Comparison of ENCODE assay signal across 8 cellular contexts in genomic region chr20:2470432-2471193, GRCh38. TPM values are rescaled to one million over a fixed set of nuclear protein-coding genes. Genes with fewer than 3 reads are reported as not detected.
DNase-seq lines count a peak whose midpoint lies in the region; ATAC-seq, FAIRE-seq and TF ChIP-seq lines count a peak whose summit lies in the region.

Gene SNRPB, minus strand, starts transcription at chr20:2470789. Its CDS starts 99 bp downstream, at chr20:2470690.

- TF ChIP-seq POLR2A in H1 (IDR thresholded peaks at IDR 0.05; ENCODE audit: control extremely low read depth in 1 of 2, low read depth in 2 of 2, low read length in 2 of 2): peak; percentile 95 to 99

- H2AK5ac ChIP-seq in H1 (ENCODE audit: low read depth, low read length): peak within 1 kb of the TSS; percentile 83

- peak within 1 kb of the TSS; percentile 97 to 100 (median 99) for H3K9ac ChIP-seq in H1 (replicated peaks in 1 of 4; ENCODE audit: extremely low read depth in 1 of 4, low read depth in 3 of 4, low read length in 3 of 4)

- H4K91ac ChIP-seq in H1 (replicated peaks; ENCODE audit: insufficient read length, low read length): peak within 1 kb of the TSS; percentile 97

- peaks cover 0 to 7% (median 2%) of the 10 kb centered on the region in 4 experiments; a peak in 3 of 7 replicates for H3K4me1 ChIP-seq in H1 (replicated peaks in 1 of 4; ENCODE audit: control insufficient read depth in 3 of 4, insufficient read depth in 4 of 4, low read length in 3 of 4)

- peaks cover 35 to 50% of the 10 kb centered on the region in 2 experiments for H3K79me2 ChIP-seq in H1 (ENCODE audit: control insufficient read depth in 1 of 2, insufficient read depth in 2 of 2, low read length in 2 of 2)

- TF ChIP-seq RAD21 in H1 (IDR thresholded peaks at IDR 0.05 in 1 of 2, conservative IDR thresholded peaks at IDR 0.05 in 1 of 2; ENCODE audit: low read depth in 2 of 2, low read length in 2 of 2): no peak

- no peaks in the 10 kb centered on the region; the same call in none of the 2 replicates for H3K79me1 ChIP-seq in H1 (ENCODE audit: low read depth, low read length)

- H4K5ac ChIP-seq in H1 (ENCODE audit: insufficient read length, low read depth, low read length): peak within 1 kb of the TSS; percentile 97

- peak within 1 kb of the TSS; percentile 64 for H3K56ac ChIP-seq in H1 (replicated peaks; ENCODE audit: insufficient read length, low read depth, low read length)

- H4K8ac ChIP-seq in H1 (ENCODE audit: extremely low read depth, insufficient read depth, low read length): peak within 1 kb of the TSS; percentile 100

- TF ChIP-seq EP300 in H1 (IDR thresholded peaks at IDR 0.05; ENCODE audit: borderline replicate concordance in 1 of 2, low read depth in 2 of 2, low read length in 2 of 2): peak in 1 of 2 experiments; percentile 62; a peak in 1 of 3 replicates

- H3K4me3 ChIP-seq in H1 (ENCODE audit: extremely low read depth in 1 of 4, insufficient read depth in 2 of 4, low read depth in 3 of 4, low read length in 4 of 4): peak within 1 kb of the TSS; percentile 91 to 99 (median 98)

- peak within 1 kb of the TSS; percentile 90 for H3K18ac ChIP-seq in H1 (ENCODE audit: extremely low read depth, low read length)

- H3K36me3 ChIP-seq in H1 (ENCODE audit: control insufficient read depth in 2 of 4, insufficient read depth in 4 of 4, low read length in 3 of 4): peaks cover 19 to 36% (median 21%) of the 10 kb centered on the region in 4 experiments

- no peaks in the 10 kb centered on the region for H3K27me3 Mint-ChIP-seq in memory B cell

- CTCF ChIA-PET in H1 (lab: Charles Lee; ENCODE audit: partially characterized antibody): interaction anchor here (0.6 to 2.2 kb wide), 6 partner anchors 11 to 520 kb away, joined by 3 to 9 read pairs (median 4); no protein-coding TSS in a partner anchor

- peaks cover 28% of the 10 kb centered on the region for H3K4me1 Mint-ChIP-seq in memory B cell

- peak within 1 kb of the TSS; percentile 27; the same call in 1 of the 2 replicates for H2BK12ac ChIP-seq in H1 (ENCODE audit: low read depth, low read length)

- H3K9me3 Mint-ChIP-seq in memory B cell: no peaks in the 10 kb centered on the region

- peak; percentile 98 for DNase-seq in COLO668 (lab: John Stamatoyannopoulos, UW; ENCODE audit: unreplicated experiment)
- DNase-seq in HT1080 (ENCODE audit: low read depth): peak; percentile 98
- DNase-seq in NOMO-1 treated with DMSO at 0.1 percent for 48 hours (lab: John Stamatoyannopoulos, UW; ENCODE audit: unreplicated experiment): peak; percentile 98
- peak; percentile 93 to 94 for DNase-seq in activated CD8-positive, alpha-beta memory T cell treated with anti-CD3 and anti-CD28 coated beads for 4 hours (ENCODE audit: low read depth in 2 of 2)
- peak; percentile 93 to 96 for DNase-seq in H1 (ENCODE audit: low read depth in 1 of 2, low spot score in 2 of 2)
- DNase-seq in memory B cell (ENCODE audit: low spot score in 2 of 2): peak; percentile 94 to 95
- peak; percentile 92 for DNase-seq in stimulated activated CD8-positive, alpha-beta memory T cell treated with anti-CD3 and anti-CD28 coated beads, Interleukin-12 subunit alpha, Interleukin-12 subunit beta, amount 100 ng/mL, for 24 hours (ENCODE audit: extremely low read depth)

- peak within 1 kb of the TSS; percentile 97 for H2BK5ac ChIP-seq in H1 (ENCODE audit: low read depth, low read length)

- H2BK120ac ChIP-seq in H1 (replicated peaks; ENCODE audit: low read depth, low read length): peak within 1 kb of the TSS; percentile 61

- peaks cover 27 to 30% of the 10 kb centered on the region in 2 experiments for H4K20me1 ChIP-seq in H1 (replicated peaks in 1 of 2; ENCODE audit: control insufficient read depth in 1 of 2, insufficient read depth in 2 of 2, low read length in 2 of 2)

- H3K9me3 ChIP-seq in H1 (ENCODE audit: insufficient read depth in 2 of 2, low read depth in 1 of 2, low read length in 1 of 2): no peaks in the 10 kb centered on the region

- 2% methylated on average over 46 of the region's 52 CpGs; no CpG with 5 or more reads in 1 of the 2 experiments for WGBS in H1 (ENCODE audit: extremely low coverage in 1 of 2, insufficient coverage in 1 of 2, insufficient read length in 1 of 2, insufficient replicate concordance in 2 of 2, low coverage in 1 of 2, low lambda C conversion rate in 2 of 2, missing lambda C conversion rate in 1 of 2), 2 experiments

- ATAC-seq in GM21360 (IDR thresholded peaks at IDR 0.05; ENCODE audit: unreplicated experiment) (peak; percentile 95), memory B cell (ENCODE audit: low read depth) (peak; percentile 91)

- H2BK20ac ChIP-seq in H1 (ENCODE audit: low read length): no peak within 1 kb of the TSS

- peak within 1 kb of the TSS; percentile 51; the same call in 1 of the 2 replicates for H2AFZ ChIP-seq in H1 (ENCODE audit: low read length)

- peak within 1 kb of the TSS; percentile 90 for H3K4ac ChIP-seq in H1 (replicated peaks; ENCODE audit: insufficient read length, low read depth, low read length)

- H3K27ac ChIP-seq in H1 (ENCODE audit: low read depth, low read length): peak within 1 kb of the TSS; percentile 98

- H3K4me3 Mint-ChIP-seq in memory B cell: peak within 1 kb of the TSS; percentile 99

- H2BK15ac ChIP-seq in H1 (ENCODE audit: low read length): no peak within 1 kb of the TSS

- peak; percentile 97 for FAIRE-seq in H1 (lab: Jason Lieb, UNC)

- peak within 1 kb of the TSS; percentile 80 to 86 for H3K4me2 ChIP-seq in H1 (ENCODE audit: insufficient read depth in 1 of 2, low read depth in 2 of 2, low read length in 2 of 2)

- H3K27ac Mint-ChIP-seq in memory B cell: peak within 1 kb of the TSS; percentile 99

- TF ChIP-seq CTCF in H1 (IDR thresholded peaks at IDR 0.05; ENCODE audit: control extremely low read depth in 1 of 3, insufficient read depth in 1 of 3, low read depth in 1 of 3, low read length in 3 of 3): no peak

- H3K14ac ChIP-seq in H1 (ENCODE audit: insufficient read length): no peak within 1 kb of the TSS

- POLR2A ChIA-PET in H1 (lab: Charles Lee; ENCODE audit: partially characterized antibody): interaction anchor here (0.7 to 8.2 kb wide), 36 partner anchors 9 to 368 kb away, joined by 3 to 119 read pairs (median 4); partner anchors contain the start of genes IDH3B, NOP56 and ZNF343

- peaks cover 8% of the 10 kb centered on the region for H3K23me2 ChIP-seq in H1 (ENCODE audit: low read depth, low read length)

- H3K23ac ChIP-seq in H1 (ENCODE audit: insufficient read length): no peak within 1 kb of the TSS

- no peaks in the 10 kb centered on the region for H3K27me3 ChIP-seq in H1 (replicated peaks in 1 of 4; ENCODE audit: control insufficient read depth in 3 of 4, extremely low read depth in 1 of 4, insufficient read depth in 3 of 4, low read length in 3 of 4)

- peaks cover 19% of the 10 kb centered on the region for H3K36me3 Mint-ChIP-seq in memory B cell

TF ChIP-seq in H1, 55 proteins besides CTCF, POLR2A, EP300 and RAD21 (continues in another document):
- TF ChIP-seq HDAC2 (IDR thresholded peaks at IDR 0.05; ENCODE audit: borderline replicate concordance in 1 of 2, low read depth in 2 of 2, low read length in 2 of 2) (no peak), ATF2 (IDR thresholded peaks at IDR 0.05; ENCODE audit: low read length) (peak; percentile 86; the same call in 1 of the 2 replicates), SP4 (IDR thresholded peaks at IDR 0.05; ENCODE audit: low read length) (peak; percentile 89; the same call in 1 of the 2 replicates), HDAC6 (IDR thresholded peaks at IDR 0.05; ENCODE audit: low read depth, low read length) (no peak), POU5F1 (IDR thresholded peaks at IDR 0.05; ENCODE audit: low read depth, low read length) (no peak), YY1 (IDR thresholded peaks at IDR 0.05; ENCODE audit: low read depth, low read length) (no peak; the same call in 1 of the 2 replicates), EGR1 (IDR thresholded peaks at IDR 0.05; ENCODE audit: borderline replicate concordance, low read depth, low read length) (no peak), TAF7 (optimal IDR thresholded peaks at IDR 0.05; ENCODE audit: borderline replicate concordance, low read depth, low read length) (peak; percentile 96), MAFK (IDR thresholded peaks at IDR 0.05; ENCODE audit: low read depth, low read length) (no peak), BCL11A (IDR thresholded peaks at IDR 0.05; ENCODE audit: low read depth in 2 of 2, low read length in 2 of 2) (no peak), SP1 (IDR thresholded peaks at IDR 0.05; ENCODE audit: low read depth, low read length) (peak; percentile 89; the same call in 1 of the 2 replicates), KDM4A (IDR thresholded peaks at IDR 0.05; ENCODE audit: low read depth, low read length, severe bottlenecking) (peak; percentile 35), SIN3A (conservative IDR thresholded peaks at IDR 0.05 in 1 of 2, IDR thresholded peaks at IDR 0.05 in 1 of 2; ENCODE audit: low read depth in 1 of 2, low read length in 2 of 2) (peak in 1 of 2 experiments; percentile 81; a peak in 2 of 4 replicates), CHD1 (IDR thresholded peaks at IDR 0.05; ENCODE audit: low read depth, low read length) (no peak), EZH2 (IDR thresholded peaks at IDR 0.05; ENCODE audit: low read depth, low read length, severe bottlenecking) (no peak), KDM5A (IDR thresholded peaks at IDR 0.05; ENCODE audit: low read length) (no peak)

RNA-seq across cellular contexts. Expression of gene SNRPB, which starts in this region (rescaled TPM):
- total RNA-seq in HT1080 (2014; rRNA removed; shearing (Covaris generic)): 674 and 709 TPM in 2 replicates
- 492 and 653 TPM in 2 replicates for polyA plus RNA-seq in HT1080 (2015; cell fraction: cytosol; rRNA removed)
- 349 and 364 TPM in 2 replicates for polyA plus RNA-seq in HT1080 (2015; cell fraction: nucleus; rRNA removed)
- 495 and 507 TPM in 2 replicates for total RNA-seq in H1 (2021; fragmentation: NEBNext Ultra II Directional; extraction: Animal tissue kit (Norgen Biotek cat#: 25700))
- 589 and 706 TPM in 2 replicates for polyA plus RNA-seq in H1 (2011; rRNA removed)
- polyA plus RNA-seq in H1 (2011; cell fraction: cytosol; rRNA removed): 598 TPM
- polyA plus RNA-seq in H1 (2011; cell fraction: nucleus; rRNA removed): 478 TPM
- polyA plus RNA-seq in H1 (2012, experiment 1 of 2): 338 to 478 TPM (median 412 TPM) in 4 replicates
- 587 TPM for polyA plus RNA-seq in H1 (2012, experiment 2 of 2)
- polyA plus RNA-seq in H1 (2013, experiment 1 of 2): 510 TPM
- 480 TPM for polyA plus RNA-seq in H1 (2013, experiment 2 of 2)
- 119 and 124 TPM in 2 replicates for polyA minus RNA-seq in H1 (2011; rRNA and poly(A)+ RNA removed)
- 124 TPM for polyA minus RNA-seq in H1 (2011; cell fraction: cytosol; rRNA and poly(A)+ RNA removed)
- 94.3 TPM for polyA minus RNA-seq in H1 (2011; cell fraction: nucleus; rRNA and poly(A)+ RNA removed)

Comparison
In these comparisons a context has a peak if more than half of its experiments do, and no peak if none do; other contexts are left out.
1. Peak in every context shown above with its lines: DNase-seq, ATAC-seq, H3K4me3 ChIP-seq and H3K27ac ChIP-seq.